Comparison of ENCODE assay signal across 30 cellular contexts in genomic region chr1:233376711-233377110, GRCh38. TPM values are rescaled to one million over a fixed set of nuclear protein-coding genes. Genes with fewer than 3 reads are reported as not detected.
DNase-seq lines count a peak whose midpoint lies in the region; ATAC-seq and TF ChIP-seq lines count a peak whose summit lies in the region.
"Had no signal": no experiment of that assay in that cellular context is flagged by ENCODE, and none has a peak within 500 bp of the region (broad histone marks: within the 10 kb centered on the region; RNA-seq: fewer than 3 reads in every experiment).

No MANE protein-coding gene starts in this region.

- H3K9ac ChIP-seq in HCT116 (ENCODE audit: low read length): no peak overlapping the region

- POLR2A ChIA-PET in HCT116 (lab: Charles Lee) (no interaction called here), OCI-LY7 (lab: Charles Lee) (no interaction called here)

- BruUV-seq in HCT116 (replicated peaks; lab: Mats Ljungman, UMichigan) (no TSS peak), OCI-LY7 (replicated peaks; lab: Mats Ljungman, UMichigan) (no TSS peak)

- H2AFZ ChIP-seq in HCT116 (ENCODE audit: low read depth, low read length, poor library complexity, severe bottlenecking) (no peak overlapping the region), OCI-LY7 (ENCODE audit: low read length) (no peak overlapping the region)

- CTCF ChIA-PET in HCT116 (lab: Charles Lee): no interaction called here
- CTCF ChIA-PET in OCI-LY7 (lab: Charles Lee; ENCODE audit: unreplicated experiment): no interaction called here

- H3K79me2 ChIP-seq in HCT116 (ENCODE audit: insufficient read depth, low read length) (no peaks in the 10 kb centered on the region), OCI-LY7 (ENCODE audit: insufficient read depth, low read depth, low read length) (no peaks in the 10 kb centered on the region)

- ATAC-seq in HCT116: no peak
- ATAC-seq: naive thymus-derived CD4-positive, alpha-beta T cell; psoas muscle; stimulated activated memory B cell treated with anti-CD40 and anti-IgM and Interleukin-4, amounts not matched to agents 10 μg/mL and 1 μg/mL and 100 μg/mL, for 72 hours had no signal

- H3K9me3 ChIP-seq in HCT116 (ENCODE audit: control insufficient read depth in 1 of 2, insufficient read depth in 1 of 2, low read depth in 1 of 2, low read length in 2 of 2): no peaks in the 10 kb centered on the region
- no peaks in the 10 kb centered on the region for H3K9me3 ChIP-seq in OCI-LY7 (ENCODE audit: low read length)
- H3K9me3 ChIP-seq: psoas muscle, upper lobe of left lung had no signal

- no peaks in the 10 kb centered on the region for H3K27me3 ChIP-seq in HCT116 (ENCODE audit: insufficient read depth, low read length)
- H3K27me3 ChIP-seq: brain microvascular endothelial cell, upper lobe of left lung had no signal

- RAD21 ChIA-PET in HCT116 (lab: Charles Lee; ENCODE audit: low non-redundant PET in 1 of 2, low total read pairs in 2 of 2, uncharacterized antibody in 2 of 2, unreplicated experiment in 2 of 2): no interaction called here

- no peak overlapping the region for H3K27ac ChIP-seq in HCT116 (ENCODE audit: low read depth, low read length)
- no peak overlapping the region for H3K27ac ChIP-seq in OCI-LY7 (ENCODE audit: low read depth, low read length, poor library complexity, severe bottlenecking)
- H3K27ac ChIP-seq: brain microvascular endothelial cell, epithelial cell of prostate, psoas muscle, upper lobe of left lung had no signal

- H4K20me1 ChIP-seq in HCT116 (ENCODE audit: insufficient read depth): no peaks in the 10 kb centered on the region
- H4K20me1 ChIP-seq in OCI-LY7 (ENCODE audit: insufficient read depth, low read length): no peaks in the 10 kb centered on the region

- H3K4me1 ChIP-seq in HCT116 (ENCODE audit: control insufficient read depth in 1 of 2, insufficient read depth in 2 of 2, low read length in 2 of 2) (no peaks in the 10 kb centered on the region), OCI-LY7 (ENCODE audit: insufficient read depth, low read length, poor library complexity, severe bottlenecking) (no peaks in the 10 kb centered on the region)
- H3K4me1 ChIP-seq: psoas muscle, upper lobe of left lung had no signal

- H3K4me2 ChIP-seq in HCT116 (ENCODE audit: low read length) (no peak overlapping the region), OCI-LY7 (ENCODE audit: low read length) (no peak overlapping the region)

- H3K4me3 ChIP-seq in HCT116 (replicated peaks in 1 of 2; ENCODE audit: low read depth in 1 of 2, low read length in 2 of 2) (no peak overlapping the region), OCI-LY7 (ENCODE audit: low read depth, low read length, poor library complexity, severe bottlenecking) (no peak overlapping the region)
- H3K4me3 ChIP-seq: psoas muscle, upper lobe of left lung had no signal

- no peaks in the 10 kb centered on the region for H3K9me2 ChIP-seq in HCT116 (ENCODE audit: insufficient read depth)
- H3K9me2 ChIP-seq in OCI-LY7 (ENCODE audit: insufficient read depth, low read length): no peaks in the 10 kb centered on the region

- intact Hi-C loops in HCT116 (cut with micrococcal nuclease) (no loop called here), OCI-LY7 (cut with micrococcal nuclease; ENCODE audit: unreplicated experiment) (no loop called here)

- TF ChIP-seq CTCF in HCT116 (IDR thresholded peaks at IDR 0.05 in 2 of 3, conservative IDR thresholded peaks at IDR 0.05 in 1 of 3; ENCODE audit: borderline replicate concordance in 1 of 3, insufficient read depth in 1 of 3, low read depth in 2 of 3, low read length in 2 of 3) (peak in 2 of 3 experiments; percentile 24 to 26; a peak in 2 of 6 replicates), OCI-LY7 (conservative IDR thresholded peaks at IDR 0.05; ENCODE audit: low read length) (peak; percentile 50)

- 0 out of 2 replicates have a peak, but pooled peaks have one; percentile 5 for TF ChIP-seq RAD21 in HCT116 (IDR thresholded peaks at IDR 0.05; ENCODE audit: low read depth)

- DNase-seq in NCI-H345 (lab: John Stamatoyannopoulos, UW) (peak; percentile 53), NCI-H345 treated with DMSO at 0.1 percent for 48 hours (lab: John Stamatoyannopoulos, UW; ENCODE audit: unreplicated experiment) (no peak), HCT116 (ENCODE audit: low read depth, low spot score) (no peak), OCI-LY7 (ENCODE audit: low spot score) (no peak), left kidney (ENCODE audit: low read depth, low spot score) (peak; percentile 16), NCI-H1930 (lab: John Stamatoyannopoulos, UW) (no peak), NCI-H446 (lab: John Stamatoyannopoulos, UW) (no peak), NK-92 (lab: John Stamatoyannopoulos, UW; ENCODE audit: unreplicated experiment) (no peak)
- DNase-seq: ACHN; activated CD4-positive, alpha-beta T cell treated with anti-CD3 and anti-CD28 coated beads, Interleukin-2, amount 50 U/mL, for 48 hours; activated CD4-positive, CD25-positive, alpha-beta regulatory T cell; activated naive CD4-positive, alpha-beta T cell treated with anti-CD3 and anti-CD28 coated beads, Interleukin-2, amount 10 ng/mL, durations not matched to agents 7 days and 5 days; amniotic stem cell; brain microvascular endothelial cell; DMS79 treated with DMSO at 0.1 percent for 48 hours; effector CD4-positive, alpha-beta T cell; glutamatergic neuron; Karpas-422; kidney; midbrain; naive thymus-derived CD4-positive, alpha-beta T cell; NCI-H187 treated with DMSO at 0.1 percent for 48 hours; NCI-H524 treated with DMSO at 0.1 percent for 48 hours; nucleus accumbens; psoas muscle; SHP77 treated with DMSO at 0.1 percent for 48 hours; stimulated activated CD4-positive, alpha-beta T cell treated with anti-CD3 and anti-CD28 coated beads, Interleukin-4, amount 100 ng/mL, for 4 hours; upper lobe of left lung had no signal

- TF ChIP-seq POLR2A in HCT116 (IDR thresholded peaks at IDR 0.05; ENCODE audit: borderline replicate concordance, extremely low read depth, insufficient read depth, insufficient read length): no peak

- peaks cover 6 to 10% of the 10 kb centered on the region in 2 experiments; a peak in 1 of 4 replicates for H3K36me3 ChIP-seq in HCT116 (ENCODE audit: control insufficient read depth in 1 of 2, insufficient read depth in 2 of 2, low read length in 2 of 2)
- H3K36me3 ChIP-seq in OCI-LY7 (ENCODE audit: insufficient read depth, low read length): no peaks in the 10 kb centered on the region
- H3K36me3 ChIP-seq: brain microvascular endothelial cell had no signal

TF ChIP-seq in HCT116, 20 proteins besides CTCF, POLR2A, EP300 and RAD21 (continues in another document):
- TF ChIP-seq SIN3A (IDR thresholded peaks at IDR 0.05; ENCODE audit: low read depth): no peak
- TF ChIP-seq SRF (IDR thresholded peaks at IDR 0.05; ENCODE audit: low read depth): no peak
- TF ChIP-seq ZFX (IDR thresholded peaks at IDR 0.05): no peak
- TF ChIP-seq ELF1 (IDR thresholded peaks at IDR 0.05; ENCODE audit: borderline replicate concordance, low read depth): no peak
- no peak for TF ChIP-seq SP1 (IDR thresholded peaks at IDR 0.05; ENCODE audit: low read depth)
- TF ChIP-seq ZBTB33 (IDR thresholded peaks at IDR 0.05; ENCODE audit: extremely low read depth, insufficient replicate concordance, low read length): no peak
- no peak for TF ChIP-seq CEBPB (IDR thresholded peaks at IDR 0.05; ENCODE audit: low read depth)
- TF ChIP-seq YY1 (IDR thresholded peaks at IDR 0.05; ENCODE audit: extremely low read depth, insufficient replicate concordance, low read depth, low read length): no peak
- no peak for TF ChIP-seq JUND (IDR thresholded peaks at IDR 0.05)
- no peak for TF ChIP-seq ZNF274 (IDR thresholded peaks at IDR 0.05; ENCODE audit: low read depth, low read length)
- no peak for TF ChIP-seq EGR1 (IDR thresholded peaks at IDR 0.05; ENCODE audit: low read depth)
- TF ChIP-seq EZH2 (IDR thresholded peaks at IDR 0.05): no peak
- no peak for TF ChIP-seq FOSL1 (IDR thresholded peaks at IDR 0.05; ENCODE audit: low read depth)
- TF ChIP-seq CBX3 (IDR thresholded peaks at IDR 0.05; ENCODE audit: low read depth): no peak
- no peak for TF ChIP-seq ATF3 (IDR thresholded peaks at IDR 0.05)
- no peak for TF ChIP-seq TCF7L2 (IDR thresholded peaks at IDR 0.05; ENCODE audit: borderline replicate concordance, extremely low read depth, insufficient read depth, insufficient read length)

RNA-seq across cellular contexts. Expression of gene MAP3K21, which starts 49.2 kb away (rescaled TPM):
- total RNA-seq in HCT116 (2021; ENCODE audit: unreplicated experiment) (19.1 TPM), OCI-LY7 (2022) (1.8 and 2.2 TPM in 2 replicates)
- 7.2 TPM in 2 replicates for polyA plus RNA-seq in HCT116 (2012)
- total RNA-seq in OCI-LY7 (2014; rRNA removed; shearing (Covaris generic)): 0.75 and 1.3 TPM in 2 replicates

Comparison
In these comparisons a context has a peak if more than half of its experiments do, and no peak if none do; other contexts are left out.
1. DNase-seq: peak in NCI-H345 (single experiment) and left kidney (single experiment); none in NCI-H345 treated with DMSO at 0.1 percent for 48 hours (single experiment), HCT116 (single experiment), OCI-LY7 (single experiment), NCI-H1930 (0 of 2), NCI-H446 (0 of 2) and NK-92 (single experiment).